ENCODE assay signal across 8 cellular contexts in the genomic region with DNA sequence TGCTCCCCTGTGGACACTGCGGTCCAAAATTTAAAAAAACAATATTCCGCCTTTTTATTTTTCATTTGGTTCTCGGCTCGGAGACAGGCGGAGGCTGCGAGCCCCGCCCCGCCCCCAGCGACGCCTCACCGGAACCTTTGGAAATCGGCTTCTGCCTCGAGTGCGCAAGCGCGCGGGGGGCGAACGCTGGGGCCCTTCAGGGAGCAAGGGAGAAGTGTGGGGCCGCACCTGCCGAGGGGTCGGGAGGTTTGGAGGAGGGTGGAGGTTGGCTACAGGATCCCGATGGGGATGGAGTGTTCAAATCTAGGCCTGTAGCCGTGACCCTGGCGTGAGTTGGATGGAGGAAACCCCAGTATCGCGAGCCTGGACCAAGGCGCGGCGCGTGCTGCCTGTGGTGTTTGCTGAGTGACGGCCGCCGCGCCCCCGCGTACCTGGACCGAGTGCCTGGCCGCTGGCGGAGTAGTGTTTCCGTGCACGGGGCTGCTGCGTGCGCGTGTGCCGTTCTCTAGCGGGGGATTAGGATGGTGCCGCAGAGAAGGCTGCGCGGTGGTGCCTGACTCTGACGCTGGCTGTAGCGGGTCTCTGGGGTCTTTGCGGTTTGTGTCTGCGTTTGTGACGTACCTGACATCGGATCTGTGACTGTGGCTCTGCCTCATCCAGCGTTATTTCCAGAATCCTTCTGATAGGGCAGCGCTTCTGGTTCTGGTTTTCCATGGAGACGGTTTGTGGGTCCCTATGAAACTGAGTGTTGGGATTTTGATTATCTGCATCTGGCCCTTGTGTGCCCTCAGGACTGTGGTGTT. TPM values are rescaled to one million over a fixed set of nuclear protein-coding genes. Genes with fewer than 3 reads are reported as not detected.
DNase-seq lines count a peak whose midpoint lies in the region; ATAC-seq and TF ChIP-seq lines count a peak whose summit lies in the region.

No MANE protein-coding gene starts in this region.

- H4K20me1 ChIP-seq in OCI-LY7 (ENCODE audit: insufficient read depth, low read length): no peaks in the 10 kb centered on the region
- no peaks in the 10 kb centered on the region for H4K20me1 ChIP-seq in fibroblast of lung (ENCODE audit: control insufficient read depth, extremely low read depth, insufficient read depth, low read length)

- H3K9ac ChIP-seq in fibroblast of lung (ENCODE audit: insufficient read depth, low read length): peak overlapping the region; percentile 77

- intact Hi-C loops in OCI-LY7 (cut with micrococcal nuclease; ENCODE audit: unreplicated experiment): no loop called here
- intact Hi-C loops in activated T-helper 1 cell treated with anti-CD3 and anti-CD28 coated beads, Interleukin-12 subunit alpha, Interleukin-12 subunit beta, Interleukin-2, Interleukin-4 antibody, amounts not matched to agents 30 ng/mL and 10 ng/mL and 1 ng/mL, durations not matched to agents 14 hours and 24 hours and 36 hours (cut with micrococcal nuclease): loop anchor here (1.0 to 10.0 kb wide), 11 partner anchors 62 to 806 kb away; a partner anchor contains a TSS

- H3K9me3 Mint-ChIP-seq in activated T-helper 1 cell treated with anti-CD3 and anti-CD28 coated beads, Interleukin-12 subunit alpha, Interleukin-12 subunit beta, Interleukin-2, Interleukin-4 antibody, amounts not matched to agents 30 ng/mL and 10 ng/mL and 1 ng/mL, durations not matched to agents 14 hours and 24 hours and 36 hours: peaks cover 36% of the 10 kb centered on the region
- peaks cover 0 to 16% (median 5%) of the 10 kb centered on the region in 9 donors for H3K9me3 Mint-ChIP-seq in naive thymus-derived CD8-positive, alpha-beta T cell
- H3K9me3 Mint-ChIP-seq in stimulated activated naive B cell treated with anti-CD40 and anti-IgM and Interleukin-4, amounts not matched to agents 10 μg/mL and 1 μg/mL and 100 μg/mL, for 72 hours: no peaks in the 10 kb centered on the region

- H3K4me3 Mint-ChIP-seq in activated T-helper 1 cell treated with anti-CD3 and anti-CD28 coated beads, Interleukin-12 subunit alpha, Interleukin-12 subunit beta, Interleukin-2, Interleukin-4 antibody, amounts not matched to agents 30 ng/mL and 10 ng/mL and 1 ng/mL, durations not matched to agents 14 hours and 24 hours and 36 hours: peak overlapping the region; percentile 90
- H3K4me3 Mint-ChIP-seq in naive thymus-derived CD8-positive, alpha-beta T cell: peak overlapping the region; percentile 87 to 99 (median 96)
- peak overlapping the region; percentile 97 to 99 for H3K4me3 Mint-ChIP-seq in stimulated activated naive B cell treated with anti-CD40 and anti-IgM and Interleukin-4, amounts not matched to agents 10 μg/mL and 1 μg/mL and 100 μg/mL, for 72 hours

- H2AFZ ChIP-seq in OCI-LY7 (ENCODE audit: low read length) (peak overlapping the region; percentile 93), fibroblast of lung (ENCODE audit: low read length) (peak overlapping the region; percentile 99)

- no peaks in the 10 kb centered on the region for H3K27me3 Mint-ChIP-seq in activated T-helper 1 cell treated with anti-CD3 and anti-CD28 coated beads, Interleukin-12 subunit alpha, Interleukin-12 subunit beta, Interleukin-2, Interleukin-4 antibody, amounts not matched to agents 30 ng/mL and 10 ng/mL and 1 ng/mL, durations not matched to agents 14 hours and 24 hours and 36 hours (ENCODE audit: insufficient read depth)
- no peaks in the 10 kb centered on the region for H3K27me3 Mint-ChIP-seq in naive thymus-derived CD8-positive, alpha-beta T cell
- no peaks in the 10 kb centered on the region for H3K27me3 Mint-ChIP-seq in stimulated activated naive B cell treated with anti-CD40 and anti-IgM and Interleukin-4, amounts not matched to agents 10 μg/mL and 1 μg/mL and 100 μg/mL, for 72 hours

- peaks cover 28% of the 10 kb centered on the region for H3K4me1 Mint-ChIP-seq in activated T-helper 1 cell treated with anti-CD3 and anti-CD28 coated beads, Interleukin-12 subunit alpha, Interleukin-12 subunit beta, Interleukin-2, Interleukin-4 antibody, amounts not matched to agents 30 ng/mL and 10 ng/mL and 1 ng/mL, durations not matched to agents 14 hours and 24 hours and 36 hours (ENCODE audit: low read depth)
- peaks cover 21 to 39% (median 30%) of the 10 kb centered on the region in 4 donors for H3K4me1 Mint-ChIP-seq in naive thymus-derived CD8-positive, alpha-beta T cell
- H3K4me1 Mint-ChIP-seq in stimulated activated naive B cell treated with anti-CD40 and anti-IgM and Interleukin-4, amounts not matched to agents 10 μg/mL and 1 μg/mL and 100 μg/mL, for 72 hours: peaks cover 19 to 39% of the 10 kb centered on the region in 2 donors

- H3K4me3 ChIP-seq in OCI-LY7 (ENCODE audit: low read depth, low read length, poor library complexity, severe bottlenecking) (peak overlapping the region; percentile 80), fibroblast of lung (replicated peaks in 1 of 4; ENCODE audit: control extremely low read depth in 1 of 4, insufficient read depth in 1 of 4, low read depth in 3 of 4, low read length in 4 of 4) (peak overlapping the region; percentile 81 to 89 (median 83))

- no peaks in the 10 kb centered on the region for H3K9me2 ChIP-seq in OCI-LY7 (ENCODE audit: insufficient read depth, low read length)

- no peak for TF ChIP-seq CTCF in C4-2B (conservative IDR thresholded peaks at IDR 0.05)
- no peak for TF ChIP-seq CTCF in OCI-LY7 (conservative IDR thresholded peaks at IDR 0.05; ENCODE audit: low read length)
- TF ChIP-seq CTCF in fibroblast of lung (conservative IDR thresholded peaks at IDR 0.05 in 1 of 2, IDR thresholded peaks at IDR 0.05 in 1 of 2; ENCODE audit: low read depth in 1 of 2, low read length in 2 of 2): no peak

- no peaks in the 10 kb centered on the region for H3K27me3 ChIP-seq in fibroblast of lung (ENCODE audit: control insufficient read depth, insufficient read depth, low read length)

- ATAC-seq in GM19372 (IDR thresholded peaks at IDR 0.05; ENCODE audit: low read depth, unreplicated experiment) (peak; percentile 55), HG03521 (IDR thresholded peaks at IDR 0.05; ENCODE audit: unreplicated experiment) (peak; percentile 46)
- peak; percentile 77 to 80 for ATAC-seq in naive thymus-derived CD8-positive, alpha-beta T cell
- peak; percentile 85 for ATAC-seq in stimulated activated naive B cell treated with anti-CD40 and anti-IgM and Interleukin-4, amounts not matched to agents 10 μg/mL and 1 μg/mL and 100 μg/mL, for 72 hours (replicated peaks)

- H3K4me1 ChIP-seq in OCI-LY7 (ENCODE audit: insufficient read depth, low read length, poor library complexity, severe bottlenecking) (peaks cover 7% of the 10 kb centered on the region), fibroblast of lung (ENCODE audit: control insufficient read depth, extremely low read depth, insufficient read depth, low read length) (peaks cover 2% of the 10 kb centered on the region)

- DNase-seq in OCI-LY7 (ENCODE audit: low spot score) (peak; percentile 63), fibroblast of lung (ENCODE audit: low read depth in 2 of 2) (peak; percentile 77 to 78)
- DNase-seq in activated T-helper 1 cell treated with anti-CD3 and anti-CD28 coated beads, Interleukin-12 subunit alpha, Interleukin-12 subunit beta, Interleukin-2, Interleukin-4 antibody, amounts not matched to agents 30 ng/mL and 10 ng/mL and 1 ng/mL, durations not matched to agents 14 hours and 24 hours and 36 hours (ENCODE audit: low spot score): peak; percentile 83
- peak; percentile 73 to 92 (median 86) for DNase-seq in naive thymus-derived CD8-positive, alpha-beta T cell
- DNase-seq in stimulated activated naive B cell treated with anti-CD40 and anti-IgM and Interleukin-4, amounts not matched to agents 10 μg/mL and 1 μg/mL and 100 μg/mL, for 72 hours: peak; percentile 83

- peak overlapping the region; percentile 73 for H3K4me2 ChIP-seq in OCI-LY7 (ENCODE audit: low read length)
- peak overlapping the region; percentile 90 for H3K4me2 ChIP-seq in fibroblast of lung (ENCODE audit: extremely low read depth, insufficient read depth, low read length)

- peak overlapping the region; percentile 84 for H3K27ac ChIP-seq in C4-2B
- H3K27ac ChIP-seq in OCI-LY7 (ENCODE audit: low read depth, low read length, poor library complexity, severe bottlenecking): peak overlapping the region; percentile 58
- peak overlapping the region; percentile 82 for H3K27ac ChIP-seq in fibroblast of lung (ENCODE audit: insufficient read depth, low read length)

- H3K36me3 Mint-ChIP-seq in activated T-helper 1 cell treated with anti-CD3 and anti-CD28 coated beads, Interleukin-12 subunit alpha, Interleukin-12 subunit beta, Interleukin-2, Interleukin-4 antibody, amounts not matched to agents 30 ng/mL and 10 ng/mL and 1 ng/mL, durations not matched to agents 14 hours and 24 hours and 36 hours (ENCODE audit: low read depth): peaks cover 13% of the 10 kb centered on the region
- H3K36me3 Mint-ChIP-seq in naive thymus-derived CD8-positive, alpha-beta T cell: peaks cover 5 to 16% (median 6%) of the 10 kb centered on the region in 3 donors
- peaks cover 13 to 26% of the 10 kb centered on the region in 2 donors for H3K36me3 Mint-ChIP-seq in stimulated activated naive B cell treated with anti-CD40 and anti-IgM and Interleukin-4, amounts not matched to agents 10 μg/mL and 1 μg/mL and 100 μg/mL, for 72 hours

- peak overlapping the region; percentile 93 for H3K27ac Mint-ChIP-seq in activated T-helper 1 cell treated with anti-CD3 and anti-CD28 coated beads, Interleukin-12 subunit alpha, Interleukin-12 subunit beta, Interleukin-2, Interleukin-4 antibody, amounts not matched to agents 30 ng/mL and 10 ng/mL and 1 ng/mL, durations not matched to agents 14 hours and 24 hours and 36 hours
- peak overlapping the region; percentile 83 to 98 (median 98) for H3K27ac Mint-ChIP-seq in naive thymus-derived CD8-positive, alpha-beta T cell
- H3K27ac Mint-ChIP-seq in stimulated activated naive B cell treated with anti-CD40 and anti-IgM and Interleukin-4, amounts not matched to agents 10 μg/mL and 1 μg/mL and 100 μg/mL, for 72 hours: peak overlapping the region; percentile 100

- no TSS peak for BruUV-seq in OCI-LY7 (replicated peaks; lab: Mats Ljungman, UMichigan)

- 0 out of 2 replicates have a peak, but pooled peaks cover 3% of the 10 kb centered on the region for H3K9me3 ChIP-seq in OCI-LY7 (ENCODE audit: low read length)
- H3K9me3 ChIP-seq in fibroblast of lung (ENCODE audit: control insufficient read depth, insufficient read depth, low read depth, low read length): no peaks in the 10 kb centered on the region

- POLR2A ChIA-PET in OCI-LY7 (lab: Charles Lee): no interaction called here
- POLR2A ChIA-PET in naive thymus-derived CD8-positive, alpha-beta T cell (lab: Charles Lee): interaction anchor here (0.7 to 1.3 kb wide), 4 partner anchors 37 to 187 kb away, joined by 3 to 8 read pairs (median 4); a partner anchor contains a TSS

- H3K79me2 ChIP-seq in OCI-LY7 (ENCODE audit: insufficient read depth, low read depth, low read length) (peaks cover 23% of the 10 kb centered on the region; the same call in 1 of the 2 replicates), fibroblast of lung (ENCODE audit: control insufficient read depth, insufficient read depth, low read length) (peaks cover 17% of the 10 kb centered on the region)

- CTCF ChIA-PET in OCI-LY7 (lab: Charles Lee; ENCODE audit: unreplicated experiment): no interaction called here

- no peaks in the 10 kb centered on the region for H3K36me3 ChIP-seq in OCI-LY7 (ENCODE audit: insufficient read depth, low read length)
- no peaks in the 10 kb centered on the region for H3K36me3 ChIP-seq in fibroblast of lung (ENCODE audit: control insufficient read depth, insufficient read depth, low read length)

RNA-seq across cellular contexts. Expression of a gene that starts 0.6 kb away (rescaled TPM):
- 4.5 and 6.2 TPM in 2 replicates for total RNA-seq in OCI-LY7 (2014; rRNA removed; shearing (Covaris generic))
- total RNA-seq in OCI-LY7 (2022): 12.8 and 13.5 TPM in 2 replicates
- 9.6 and 10.1 TPM in 2 replicates for total RNA-seq in activated T-helper 1 cell treated with anti-CD3 and anti-CD28 coated beads, Interleukin-12 subunit alpha, Interleukin-12 subunit beta, Interleukin-2, Interleukin-4 antibody, amounts not matched to agents 30 ng/mL and 10 ng/mL and 1 ng/mL, durations not matched to agents 14 hours and 24 hours and 36 hours
- 21.8 and 23.0 TPM in 2 replicates for total RNA-seq in fibroblast of lung
- 3.1 and 4.5 TPM in 2 replicates for polyA plus RNA-seq in fibroblast of lung
- 4.3 TPM in 2 replicates for polyA plus RNA-seq in fibroblast of lung (2012)
- 0.08 and 0.30 TPM in 2 replicates for polyA minus RNA-seq in fibroblast of lung (ENCODE audit: low replicate concordance)
- total RNA-seq in naive thymus-derived CD8-positive, alpha-beta T cell: 10 to 100 TPM; 16.8 to 22.0 TPM
- polyA plus RNA-seq in naive thymus-derived CD8-positive, alpha-beta T cell: 1 to 10 TPM; 2.3 to 2.9 (median 2.7) TPM

Comparison
In these comparisons a context has a peak if more than half of its experiments do, and no peak if none do; other contexts are left out.
1. Peak in every context shown above with its lines: DNase-seq, ATAC-seq, H3K4me3 ChIP-seq and H3K27ac ChIP-seq.